7 cellular contexts compared by ENCODE assay signal in the genomic region with DNA sequence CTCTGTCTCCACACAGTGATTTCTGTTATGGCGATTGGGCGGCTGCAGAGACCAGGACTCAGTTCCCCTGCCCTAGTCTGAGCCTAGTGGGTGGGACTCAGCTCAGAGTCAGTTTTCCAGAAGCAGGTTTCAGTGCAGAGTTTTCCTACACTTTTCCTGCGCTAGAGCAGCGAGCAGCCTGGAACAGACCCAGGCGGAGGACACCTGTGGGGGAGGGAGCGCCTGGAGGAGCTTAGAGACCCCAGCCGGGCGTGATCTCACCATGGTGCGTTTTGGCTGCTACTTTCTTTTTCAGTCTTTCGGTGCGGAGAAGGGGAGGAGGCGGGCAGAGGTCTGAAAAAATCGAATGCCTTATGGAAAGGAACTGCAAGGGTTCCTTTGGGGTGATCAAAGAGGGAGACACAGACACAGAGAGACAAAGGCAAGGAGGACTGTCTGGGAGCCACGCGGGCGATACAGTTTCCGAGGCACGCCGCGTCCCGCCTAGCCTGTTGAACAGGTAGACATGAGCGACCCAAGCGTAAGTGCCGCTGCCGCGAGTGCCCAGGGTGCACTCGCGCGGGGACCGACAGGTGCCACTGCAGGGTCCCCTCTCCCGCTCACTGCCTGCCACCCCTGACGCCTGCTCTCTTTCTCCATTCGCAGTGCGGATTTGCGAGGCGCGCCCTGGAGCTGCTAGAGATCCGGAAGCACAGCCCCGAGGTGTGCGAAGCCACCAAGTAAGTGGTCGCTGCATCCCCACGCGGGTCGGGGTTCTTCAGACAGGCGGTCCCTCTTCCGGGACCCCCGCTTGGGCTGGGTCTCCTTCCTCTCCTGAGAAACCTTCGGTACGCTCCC. TPM values are rescaled to one million over a fixed set of nuclear protein-coding genes. Genes with fewer than 3 reads are reported as not detected.
DNase-seq lines count a peak whose midpoint lies in the region; ATAC-seq, FAIRE-seq and TF ChIP-seq lines count a peak whose summit lies in the region.

A gene with protein sequence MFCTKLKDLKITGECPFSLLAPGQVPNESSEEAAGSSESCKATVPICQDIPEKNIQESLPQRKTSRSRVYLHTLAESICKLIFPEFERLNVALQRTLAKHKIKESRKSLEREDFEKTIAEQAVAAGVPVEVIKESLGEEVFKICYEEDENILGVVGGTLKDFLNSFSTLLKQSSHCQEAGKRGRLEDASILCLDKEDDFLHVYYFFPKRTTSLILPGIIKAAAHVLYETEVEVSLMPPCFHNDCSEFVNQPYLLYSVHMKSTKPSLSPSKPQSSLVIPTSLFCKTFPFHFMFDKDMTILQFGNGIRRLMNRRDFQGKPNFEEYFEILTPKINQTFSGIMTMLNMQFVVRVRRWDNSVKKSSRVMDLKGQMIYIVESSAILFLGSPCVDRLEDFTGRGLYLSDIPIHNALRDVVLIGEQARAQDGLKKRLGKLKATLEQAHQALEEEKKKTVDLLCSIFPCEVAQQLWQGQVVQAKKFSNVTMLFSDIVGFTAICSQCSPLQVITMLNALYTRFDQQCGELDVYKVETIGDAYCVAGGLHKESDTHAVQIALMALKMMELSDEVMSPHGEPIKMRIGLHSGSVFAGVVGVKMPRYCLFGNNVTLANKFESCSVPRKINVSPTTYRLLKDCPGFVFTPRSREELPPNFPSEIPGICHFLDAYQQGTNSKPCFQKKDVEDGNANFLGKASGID (plus strand): TSS at position 148 of the 837 bp plus-strand sequence. CDS start 30,020 bp downstream, outside the sequence.

- peak within 1 kb of the TSS; percentile 57 for H2AFZ ChIP-seq in trophoblast cell (ENCODE audit: insufficient read depth, low read length, poor library complexity)

- TF ChIP-seq POLR2A in GM12891 (IDR thresholded peaks at IDR 0.05; ENCODE audit: low read depth, low read length) (no peak), adrenal gland (IDR thresholded peaks at IDR 0.05) (no peak)

- H3K36me3 ChIP-seq in adrenal gland (replicated peaks in 1 of 2) (no peaks in the 10 kb centered on the region), trophoblast cell (ENCODE audit: control insufficient read depth in 1 of 2, insufficient read depth in 2 of 2, low read length in 2 of 2) (peaks cover 0 to 2% of the 10 kb centered on the region in 2 experiments)

- WGBS in adrenal gland, 4 donors = 1 to 2% (median 2%) methylated on average over 31 to 49 of the region's 49 CpGs
- WGBS in right cardiac atrium = 1% methylated on average over 49 of the region's 49 CpGs
- no CpG with 5 or more reads among the region's 49 CpGs for WGBS in trophoblast cell (ENCODE audit: extremely low coverage, insufficient coverage, insufficient read length)

- peak within 1 kb of the TSS; percentile 80 for H3K4me2 ChIP-seq in trophoblast cell (ENCODE audit: low read length)

- H3K23ac ChIP-seq in trophoblast cell (ENCODE audit: low read length) = no peak within 1 kb of the TSS

- ATAC-seq in GM21825 (IDR thresholded peaks at IDR 0.05; ENCODE audit: unreplicated experiment) = peak; percentile 52
- peak; percentile 76 to 78 for ATAC-seq in right cardiac atrium

- H3K9me3 ChIP-seq in adrenal gland (replicated peaks in 1 of 3) (no peaks in the 10 kb centered on the region), right cardiac atrium (ENCODE audit: control insufficient read depth, low read length) (no peaks in the 10 kb centered on the region), trophoblast cell (ENCODE audit: insufficient read depth, low read depth, low read length) (no peaks in the 10 kb centered on the region)

- H2BK120ac ChIP-seq in trophoblast cell (ENCODE audit: insufficient read depth, low read length, poor library complexity) = peak within 1 kb of the TSS; percentile 83

- H2BK5ac ChIP-seq in trophoblast cell (ENCODE audit: low read depth, low read length, poor library complexity) = peak within 1 kb of the TSS; percentile 86

- peak within 1 kb of the TSS; percentile 14 to 42 (median 30) for H3K4me3 ChIP-seq in adrenal gland
- peak within 1 kb of the TSS; percentile 64 for H3K4me3 ChIP-seq in right cardiac atrium (ENCODE audit: low read length)
- H3K4me3 ChIP-seq in trophoblast cell (ENCODE audit: low read depth, low read length) = peak within 1 kb of the TSS; percentile 87

- peak within 1 kb of the TSS; percentile 88 for H3K18ac ChIP-seq in trophoblast cell (ENCODE audit: low read length)

- peak within 1 kb of the TSS; percentile 58 for H4K12ac ChIP-seq in trophoblast cell (ENCODE audit: low read depth, low read length)

- H4K91ac ChIP-seq in trophoblast cell (ENCODE audit: low read depth, low read length) = peak within 1 kb of the TSS; percentile 85

- H3K79me2 ChIP-seq in trophoblast cell (ENCODE audit: control insufficient read depth, insufficient read depth, low read length, poor library complexity) = peaks cover 11% of the 10 kb centered on the region

- no peaks in the 10 kb centered on the region for H3K4me1 ChIP-seq in adrenal gland (replicated peaks in 1 of 2)
- H3K4me1 ChIP-seq in right cardiac atrium (ENCODE audit: control insufficient read depth, insufficient read depth, low read length) = no peaks in the 10 kb centered on the region
- H3K4me1 ChIP-seq in trophoblast cell (ENCODE audit: control insufficient read depth in 1 of 2, insufficient read depth in 2 of 2, low read length in 2 of 2) = peaks cover 0 to 2% of the 10 kb centered on the region in 2 experiments

- peak within 1 kb of the TSS; percentile 82 for H4K8ac ChIP-seq in trophoblast cell (ENCODE audit: low read depth, low read length)

- peak within 1 kb of the TSS; percentile 29 for H2BK12ac ChIP-seq in trophoblast cell (ENCODE audit: low read length)

- no peak for TF ChIP-seq CTCF in adrenal gland (IDR thresholded peaks at IDR 0.05)

- peak within 1 kb of the TSS; percentile 81 for H3K4ac ChIP-seq in trophoblast cell (ENCODE audit: low read depth, low read length)

- no peak for FAIRE-seq in GM12891 (lab: Jason Lieb, UNC)

- H3K27ac ChIP-seq in adrenal gland (peak within 1 kb of the TSS in 2 of 5 donors; percentile 70 to 78), right cardiac atrium (ENCODE audit: low read length) (peak within 1 kb of the TSS; percentile 50), trophoblast cell (ENCODE audit: low read depth, low read length) (peak within 1 kb of the TSS; percentile 76)

- DNase-seq in GM12891 (ENCODE audit: insufficient read length, low spot score) = peak; percentile 12
- DNase-seq in NCI-H1105 treated with DMSO at 0.1 percent for 48 hours (lab: John Stamatoyannopoulos, UW) = peak; percentile 36
- peak in 5 of 7 donors; percentile 1 to 74 (median 16) for DNase-seq in adrenal gland
- DNase-seq in right cardiac atrium = peak; percentile 62 to 83 (median 71)
- DNase-seq in trophoblast cell = peak in 1 of 2 donors; percentile 18
- no peak for DNase-seq in NCI-H1694 (lab: John Stamatoyannopoulos, UW)

- H3K14ac ChIP-seq in trophoblast cell (ENCODE audit: low read length) = peak within 1 kb of the TSS; percentile 88

- H3K79me1 ChIP-seq in trophoblast cell (ENCODE audit: low read length) = peaks cover 14% of the 10 kb centered on the region

- peak within 1 kb of the TSS; percentile 85 for H3K9ac ChIP-seq in trophoblast cell (ENCODE audit: low read length)

- no peaks in the 10 kb centered on the region for H3K27me3 ChIP-seq in adrenal gland
- no peaks in the 10 kb centered on the region for H3K27me3 ChIP-seq in right cardiac atrium (ENCODE audit: control insufficient read depth, insufficient read depth)
- no peaks in the 10 kb centered on the region for H3K27me3 ChIP-seq in trophoblast cell (ENCODE audit: insufficient read depth, low read length)

- intact Hi-C loops in adrenal gland (cut with DNase I) (no loop called here), right cardiac atrium (cut with DNase I) (loop anchor here in 2 of 4 donors (10.0 kb wide), 2 partner anchors 172 to 222 kb away; no protein-coding TSS in a partner anchor)

- peak within 1 kb of the TSS; percentile 71 for H2AK5ac ChIP-seq in trophoblast cell (ENCODE audit: low read length)

TF ChIP-seq in GM12891, 5 proteins besides CTCF, POLR2A, EP300 and RAD21:
- TF ChIP-seq POU2F2 (IDR thresholded peaks at IDR 0.05; ENCODE audit: low read depth, low read length) (no peak), POLR2AphosphoS5 (IDR thresholded peaks at IDR 0.05; ENCODE audit: low read depth, low read length) (no peak), SPI1 (IDR thresholded peaks at IDR 0.05; ENCODE audit: low read depth, low read length) (no peak), PAX5 (IDR thresholded peaks at IDR 0.05; ENCODE audit: insufficient read depth, low read length, severe bottlenecking) (no peak), TAF1 (IDR thresholded peaks at IDR 0.05; ENCODE audit: low read depth, low read length) (no peak)
TF ChIP-seq in GM12891: peak in this region for 0.

RNA-seq across cellular contexts. Expression of the gene that starts here (rescaled TPM):
- 0.27 TPM for polyA plus RNA-seq in GM12891 (2012; ENCODE audit: low read depth, missing spikeins)
- 10 to 100 TPM in 4 of 8 donors, 1 to 10 TPM in 4; 4.9 to 17.1 (median 11.5) TPM for total RNA-seq in adrenal gland
- polyA plus RNA-seq in adrenal gland = 10 to 100 TPM in 1 of 3 donors, 1 to 10 TPM in 2; 2.3 to 10.8 (median 3.8) TPM
- 10 to 100 TPM; 43.6 to 82.5 (median 64.3) TPM for total RNA-seq in right cardiac atrium
- polyA plus RNA-seq in right cardiac atrium = 9.9 TPM
- polyA plus RNA-seq in trophoblast cell (2013) = 24.7 and 25.9 TPM in 2 replicates

Comparison
In these comparisons a context has a peak if more than half of its experiments do, and no peak if none do; other contexts are left out.
1. H3K4me3 ChIP-seq: peak in every context shown above with its lines; median percentile 87 in trophoblast cell; 64 in right cardiac atrium; 30 in adrenal gland.